ENCODE assay signal across 29 cellular contexts in the genomic region with DNA sequence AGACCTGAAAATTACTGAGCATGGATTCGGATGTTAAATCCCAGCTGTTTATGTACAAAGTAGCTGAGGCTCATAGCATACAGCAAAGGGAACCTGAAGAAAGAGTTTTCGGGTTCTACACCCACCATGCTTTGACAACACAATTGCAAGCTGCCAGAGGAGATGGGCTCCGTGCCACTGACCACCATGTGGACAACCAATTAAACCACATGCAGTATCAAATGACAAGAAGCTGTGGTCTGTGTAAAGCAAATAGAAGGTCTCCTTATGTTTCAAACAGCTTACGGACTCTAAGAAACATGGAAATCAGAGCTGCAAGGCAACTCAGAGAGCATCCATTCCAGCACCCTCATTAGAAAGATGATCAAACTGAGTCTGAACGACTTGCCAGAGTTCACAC. TPM values are rescaled to one million over a fixed set of nuclear protein-coding genes. Genes with fewer than 3 reads are reported as not detected.
"Had no signal": no experiment of that assay in that cellular context is flagged by ENCODE, and none has a peak within 500 bp of the region (broad histone marks: within the 10 kb centered on the region; RNA-seq: fewer than 3 reads in every experiment).

No MANE protein-coding gene starts in this region.

- H3K4me3 ChIP-seq: esophagus muscularis mucosa, heart right ventricle, left ventricle myocardium inferior, mucosa of descending colon, pancreas, psoas muscle, right atrium auricular region, stomach, thyroid gland, upper lobe of left lung, vagina had no signal

- H3K27me3 ChIP-seq: pancreas, right atrium auricular region, stomach, thyroid gland, upper lobe of left lung, vagina had no signal

- H3K9me3 Mint-ChIP-seq: central memory CD8-positive, alpha-beta T cell; nephron had no signal

- H3K4me3 Mint-ChIP-seq: activated B cell treated with CpG ODN at 0.5 μM for 24 hours; activated CD8-positive, alpha-beta T cell treated with anti-CD3 and anti-CD28 coated beads for 36 hours; activated T-cell treated with anti-CD3 and anti-CD28 coated beads, Interleukin-2, amount 50 U/mL, for 4 hours; activated T-helper 17 cell treated with anti-CD3 and anti-CD28 coated beads, Interleukin-2, amount 50 U/mL, for 72 hours; central memory CD8-positive, alpha-beta T cell; nephron; stimulated activated naive B cell treated with anti-CD40 and anti-IgM and Interleukin-4, amounts not matched to agents 10 μg/mL and 1 μg/mL and 100 μg/mL, for 72 hours had no signal

- H3K4me1 Mint-ChIP-seq: activated B cell treated with CpG ODN at 0.5 μM for 24 hours; activated T-helper 17 cell treated with anti-CD3 and anti-CD28 coated beads, Interleukin-2, amount 50 U/mL, for 72 hours; central memory CD8-positive, alpha-beta T cell; nephron; stimulated activated naive B cell treated with anti-CD40 and anti-IgM and Interleukin-4, amounts not matched to agents 10 μg/mL and 1 μg/mL and 100 μg/mL, for 72 hours had no signal

- H3K36me3 Mint-ChIP-seq: stimulated activated naive B cell treated with anti-CD40 and anti-IgM and Interleukin-4, amounts not matched to agents 10 μg/mL and 1 μg/mL and 100 μg/mL, for 72 hours had no signal

- H3K4me1 ChIP-seq: esophagus muscularis mucosa, heart right ventricle, left ventricle myocardium inferior, pancreas, psoas muscle, right atrium auricular region, thyroid gland, upper lobe of left lung, vagina had no signal

- H3K27ac ChIP-seq: esophagus muscularis mucosa, heart right ventricle, left ventricle myocardium inferior, pancreas, psoas muscle, right atrium auricular region, stomach, thyroid gland, upper lobe of left lung, vagina had no signal

- DNase-seq: activated B cell treated with CpG ODN at 0.5 μM for 24 hours; activated CD4-positive, alpha-beta T cell treated with anti-CD3 and anti-CD28 coated beads, Interleukin-2, amount 50 U/mL, for 1 hour; activated CD8-positive, alpha-beta T cell treated with anti-CD3 and anti-CD28 coated beads for 36 hours; activated gamma-delta T cell treated with Interleukin-2 at 50 U/mL for 16 hours; activated naive CD4-positive, alpha-beta T cell treated with anti-CD3 and anti-CD28 coated beads, Interleukin-2, amount 50 U/mL, for 16 hours; activated T-cell treated with anti-CD3 and anti-CD28 coated beads, Interleukin-2, amount 50 U/mL, for 4 hours; amniotic stem cell; dermis blood vessel endothelial cell; effector CD4-positive, alpha-beta T cell; foreskin melanocyte; heart right ventricle; left ventricle myocardium inferior; mucosa of descending colon; pancreas; psoas muscle; stimulated activated CD4-positive, alpha-beta T cell treated with anti-CD3 and anti-CD28 coated beads, Interleukin-15, amount 100 ng/mL, for 24 hours; stimulated activated CD4-positive, alpha-beta T cell treated with anti-CD3 and anti-CD28 coated beads, Interleukin-2, amount 100 ng/mL, for 24 hours; stimulated activated naive B cell treated with anti-CD40 and anti-IgM and Interleukin-4, amounts not matched to agents 10 μg/mL and 1 μg/mL and 100 μg/mL, for 72 hours; stomach; T-helper 2 cell; thyroid gland; upper lobe of left lung had no signal

- ATAC-seq: activated CD8-positive, alpha-beta T cell treated with anti-CD3 and anti-CD28 coated beads for 36 hours; activated T-cell treated with anti-CD3 and anti-CD28 coated beads, Interleukin-2, amount 50 U/mL, for 4 hours; activated T-helper 17 cell treated with anti-CD3 and anti-CD28 coated beads, Interleukin-2, amount 50 U/mL, for 72 hours; heart right ventricle; mucosa of descending colon; pancreas; psoas muscle; stimulated activated naive B cell treated with anti-CD40 and anti-IgM and Interleukin-4, amounts not matched to agents 10 μg/mL and 1 μg/mL and 100 μg/mL, for 72 hours had no signal

- H3K36me3 ChIP-seq: esophagus muscularis mucosa, heart right ventricle, left ventricle myocardium inferior, pancreas, right atrium auricular region, stomach, thyroid gland, upper lobe of left lung, vagina had no signal

- H3K27me3 Mint-ChIP-seq: activated B cell treated with CpG ODN at 0.5 μM for 24 hours; activated T-helper 17 cell treated with anti-CD3 and anti-CD28 coated beads, Interleukin-2, amount 50 U/mL, for 72 hours; central memory CD8-positive, alpha-beta T cell; stimulated activated naive B cell treated with anti-CD40 and anti-IgM and Interleukin-4, amounts not matched to agents 10 μg/mL and 1 μg/mL and 100 μg/mL, for 72 hours had no signal

- H3K27ac Mint-ChIP-seq: activated B cell treated with CpG ODN at 0.5 μM for 24 hours; activated CD8-positive, alpha-beta T cell treated with anti-CD3 and anti-CD28 coated beads for 36 hours; activated T-helper 17 cell treated with anti-CD3 and anti-CD28 coated beads, Interleukin-2, amount 50 U/mL, for 72 hours; nephron; stimulated activated naive B cell treated with anti-CD40 and anti-IgM and Interleukin-4, amounts not matched to agents 10 μg/mL and 1 μg/mL and 100 μg/mL, for 72 hours had no signal

- H3K9me3 ChIP-seq: esophagus muscularis mucosa, heart right ventricle, left ventricle myocardium inferior, pancreas, psoas muscle, right atrium auricular region, stomach, thyroid gland, upper lobe of left lung, vagina had no signal

RNA-seq across cellular contexts. Expression of gene GABRB3, which starts 12.9 kb away (rescaled TPM):
- total RNA-seq: activated B cell treated with CpG ODN at 0.5 μM for 24 hours, glomerular endothelial cell, vagina had no signal
